ENCODE assay signal across 15 cellular contexts in genomic region chr2:104332733-104333132, GRCh38.
A peak's percentile ranks its signal among the peaks of the same experiment; 100 is the strongest.
DNase-seq lines count a peak whose midpoint lies in the region; ATAC-seq and TF ChIP-seq lines count a peak whose summit lies in the region.
"Had no signal": no experiment of that assay in that cellular context is flagged by ENCODE, and none has a peak within 500 bp of the region (broad histone marks: within the 10 kb centered on the region; RNA-seq: fewer than 3 reads in every experiment).

No MANE protein-coding gene starts in this region.

- H3K36me3 ChIP-seq in GM23248 (ENCODE audit: low read depth) (no peaks in the 10 kb centered on the region), trophoblast cell (ENCODE audit: control insufficient read depth in 1 of 2, insufficient read depth in 2 of 2, low read length in 2 of 2) (no peaks in the 10 kb centered on the region)
- H3K36me3 ChIP-seq: prostate gland, transverse colon had no signal

- ATAC-seq in GM21717 (IDR thresholded peaks at IDR 0.05; ENCODE audit: unreplicated experiment) (no peak), HG03378 (IDR thresholded peaks at IDR 0.05; ENCODE audit: unreplicated experiment) (no peak)
- no peak for ATAC-seq in natural killer cell treated with Interleukin-12 subunit alpha and Interleukin-12 subunit beta and Interleukin-15 and Interleukin-18, amount 100 ng/mL, for 72 hours

- no peak overlapping the region for H3K4me2 ChIP-seq in GM23248 (ENCODE audit: unreplicated experiment)
- no peak overlapping the region for H3K4me2 ChIP-seq in trophoblast cell (ENCODE audit: low read length)

- H3K9ac ChIP-seq in GM23248 (no peak overlapping the region), trophoblast cell (ENCODE audit: low read length) (no peak overlapping the region)

- H3K14ac ChIP-seq in trophoblast cell (ENCODE audit: low read length) = no peak overlapping the region

- H3F3A ChIP-seq in GM23248 (ENCODE audit: insufficient read depth) = no peaks in the 10 kb centered on the region

- H3K23ac ChIP-seq in trophoblast cell (ENCODE audit: low read length) = no peak overlapping the region

- H3K4me1 ChIP-seq in GM23248 (ENCODE audit: insufficient read depth) (no peaks in the 10 kb centered on the region), trophoblast cell (ENCODE audit: control insufficient read depth in 1 of 2, insufficient read depth in 2 of 2, low read length in 2 of 2) (peaks cover 3 to 6% of the 10 kb centered on the region in 2 experiments)
- H3K4me1 ChIP-seq: prostate gland, transverse colon had no signal

- no peak overlapping the region for H3K4ac ChIP-seq in trophoblast cell (ENCODE audit: low read depth, low read length)

- H3K4me3 ChIP-seq in GM23248 (no peak overlapping the region), epithelial cell of proximal tubule (ENCODE audit: low read depth, low read length) (no peak overlapping the region), trophoblast cell (ENCODE audit: low read depth, low read length) (no peak overlapping the region)
- H3K4me3 ChIP-seq: prostate gland, transverse colon had no signal

- H3K79me1 ChIP-seq in trophoblast cell (ENCODE audit: low read length) = peaks cover 2% of the 10 kb centered on the region

- no peak overlapping the region for H3K18ac ChIP-seq in trophoblast cell (ENCODE audit: low read length)

- H2BK12ac ChIP-seq in trophoblast cell (ENCODE audit: low read length) = no peak overlapping the region

- no peak overlapping the region for H4K91ac ChIP-seq in trophoblast cell (ENCODE audit: low read depth, low read length)

- H3K27me3 ChIP-seq in GM23248 (replicated peaks; ENCODE audit: insufficient read depth) (no peaks in the 10 kb centered on the region), trophoblast cell (ENCODE audit: insufficient read depth, low read length) (no peaks in the 10 kb centered on the region)
- H3K27me3 ChIP-seq: transverse colon had no signal

- DNase-seq in GM23248 = peak; percentile 7
- DNase-seq in OCI-M1 (lab: John Stamatoyannopoulos, UW) = peak; percentile 22
- peak; percentile 37 for DNase-seq in epithelial cell of proximal tubule (ENCODE audit: low read depth)
- DNase-seq in trophoblast cell = peak; percentile 79 to 90
- DNase-seq in natural killer cell treated with Interleukin-12 subunit alpha and Interleukin-12 subunit beta and Interleukin-15 and Interleukin-18, amount 100 ng/mL, for 72 hours (ENCODE audit: low spot score) = no peak
- DNase-seq: activated gamma-delta T cell, kidney glomerular epithelial cell, NCI-H1930, NCI-H748 treated with DMSO at 0.1 percent for 48 hours, SHP77 treated with DMSO at 0.1 percent for 48 hours, transverse colon had no signal

- H3K9me3 Mint-ChIP-seq in natural killer cell treated with Interleukin-12 subunit alpha and Interleukin-12 subunit beta and Interleukin-15 and Interleukin-18, amount 100 ng/mL, for 72 hours = peaks cover 5% of the 10 kb centered on the region

- no peaks in the 10 kb centered on the region for H3K79me2 ChIP-seq in GM23248 (ENCODE audit: insufficient read depth)
- no peaks in the 10 kb centered on the region for H3K79me2 ChIP-seq in trophoblast cell (ENCODE audit: control insufficient read depth, insufficient read depth, low read length, poor library complexity)

- H4K12ac ChIP-seq in trophoblast cell (ENCODE audit: low read depth, low read length) = no peak overlapping the region

- H3K9me3 ChIP-seq in GM23248 (ENCODE audit: low read depth) = no peaks in the 10 kb centered on the region
- H3K9me3 ChIP-seq in trophoblast cell (ENCODE audit: insufficient read depth, low read depth, low read length) = no peaks in the 10 kb centered on the region
- H3K9me3 ChIP-seq: prostate gland, transverse colon had no signal

- no peak overlapping the region for H4K8ac ChIP-seq in trophoblast cell (ENCODE audit: low read depth, low read length)

- TF ChIP-seq CTCF in epithelial cell of proximal tubule (conservative IDR thresholded peaks at IDR 0.05; ENCODE audit: low read depth, low read length) = peak; percentile 7

- no peaks in the 10 kb centered on the region for H3K4me1 Mint-ChIP-seq in natural killer cell treated with Interleukin-12 subunit alpha and Interleukin-12 subunit beta and Interleukin-15 and Interleukin-18, amount 100 ng/mL, for 72 hours (ENCODE audit: low read depth in 2 of 2)
- H3K4me1 Mint-ChIP-seq: CD14-positive monocyte had no signal

- no peaks in the 10 kb centered on the region for H3K36me3 Mint-ChIP-seq in natural killer cell treated with Interleukin-12 subunit alpha and Interleukin-12 subunit beta and Interleukin-15 and Interleukin-18, amount 100 ng/mL, for 72 hours
- H3K36me3 Mint-ChIP-seq: CD14-positive monocyte had no signal

- 1 to 2% methylated on average over 3 of the region's 3 CpGs for WGBS in GM23248 (ENCODE audit: low coverage in 1 of 2, low lambda C conversion rate in 2 of 2, missing lambda C conversion rate in 2 of 2), 2 experiments
- WGBS in trophoblast cell (ENCODE audit: extremely low coverage, insufficient coverage, insufficient read length) = no CpG with 5 or more reads among the region's 3 CpGs

- no peak overlapping the region for H2BK120ac ChIP-seq in trophoblast cell (ENCODE audit: insufficient read depth, low read length, poor library complexity)

- no peaks in the 10 kb centered on the region for H4K20me1 ChIP-seq in GM23248 (ENCODE audit: insufficient read depth)

- H3K9me2 ChIP-seq in GM23248 (ENCODE audit: insufficient read depth) = no peaks in the 10 kb centered on the region

- no peaks in the 10 kb centered on the region for H3K27me3 Mint-ChIP-seq in natural killer cell treated with Interleukin-12 subunit alpha and Interleukin-12 subunit beta and Interleukin-15 and Interleukin-18, amount 100 ng/mL, for 72 hours

- no peak overlapping the region for H3K4me3 Mint-ChIP-seq in natural killer cell treated with Interleukin-12 subunit alpha and Interleukin-12 subunit beta and Interleukin-15 and Interleukin-18, amount 100 ng/mL, for 72 hours
- H3K4me3 Mint-ChIP-seq: CD14-positive monocyte had no signal

- H2AK5ac ChIP-seq in trophoblast cell (ENCODE audit: low read length) = no peak overlapping the region

- H3K27ac Mint-ChIP-seq in natural killer cell treated with Interleukin-12 subunit alpha and Interleukin-12 subunit beta and Interleukin-15 and Interleukin-18, amount 100 ng/mL, for 72 hours = no peak overlapping the region
- H3K27ac Mint-ChIP-seq: CD14-positive monocyte had no signal

- no peak overlapping the region for H3K27ac ChIP-seq in GM23248
- peak overlapping the region; percentile 7 for H3K27ac ChIP-seq in trophoblast cell (ENCODE audit: low read depth, low read length)
- H3K27ac ChIP-seq: prostate gland, transverse colon had no signal

- in situ Hi-C loops in GM23248 (cut with MboI) = no loop called here

- H2AFZ ChIP-seq in GM23248 = no peak overlapping the region
- no peak overlapping the region for H2AFZ ChIP-seq in trophoblast cell (ENCODE audit: insufficient read depth, low read length, poor library complexity)

- no peak overlapping the region for H2BK5ac ChIP-seq in trophoblast cell (ENCODE audit: low read depth, low read length, poor library complexity)
